In genomic region chr2:25362564-25363145, GRCh38 we compare ENCODE assay signal across 8 cellular contexts. TPM values are rescaled to one million over a fixed set of nuclear protein-coding genes. Genes with fewer than 3 reads are reported as not detected.
DNase-seq lines count a peak whose midpoint lies in the region; ATAC-seq and TF ChIP-seq lines count a peak whose summit lies in the region.

No MANE protein-coding gene starts in this region.

- peaks cover 0 to 18% (median 7%) of the 10 kb centered on the region in 9 donors for H3K4me1 ChIP-seq in heart right ventricle

- WGBS in heart right ventricle, 2 donors, result 59 to 71% methylated on average over 19 of the region's 19 CpGs

- TF ChIP-seq CTCF in heart right ventricle (IDR thresholded peaks at IDR 0.05), result no peak

- DNase-seq in NOMO-1 treated with dmso at 0.1 percent for 144 hours (lab: John Stamatoyannopoulos, UW; ENCODE audit: unreplicated experiment) (peak; percentile 74), heart right ventricle (peak in 1 of 2 donors; percentile 44), DMS 273 treated with DMSO at 0.1 percent for 48 hours (lab: John Stamatoyannopoulos, UW) (no peak), NCI-H1105 (lab: John Stamatoyannopoulos, UW) (no peak)
- DNase-seq in activated effector memory CD4-positive, alpha-beta T cell treated with Interleukin-2 at 50 U/mL for 16 hours, result peak; percentile 46
- peak; percentile 46 for DNase-seq in stimulated activated CD4-positive, alpha-beta T cell treated with anti-CD3 and anti-CD28 coated beads, Interleukin-12 subunit alpha, Interleukin-12 subunit beta, amount 100 ng/mL, for 4 hours

- no peaks in the 10 kb centered on the region for H3K36me3 ChIP-seq in heart right ventricle

- H3K4me3 ChIP-seq in heart right ventricle, result peak overlapping the region in 9 of 10 donors; percentile 4 to 56 (median 33)

- peak overlapping the region in 9 of 10 donors; percentile 32 to 87 (median 71) for H3K27ac ChIP-seq in heart right ventricle

- intact Hi-C loops in heart right ventricle (cut with DNase I), result loop anchor here in 1 of 10 donors (5.0 kb wide), 1 partner anchor 160 kb away; no protein-coding TSS in a partner anchor

- H3K27me3 ChIP-seq in heart right ventricle, result no peaks in the 10 kb centered on the region

- no peaks in the 10 kb centered on the region for H3K9me3 ChIP-seq in heart right ventricle

- ATAC-seq in GM18520 (IDR thresholded peaks at IDR 0.05; ENCODE audit: unreplicated experiment) (peak; percentile 63), HG02840 (IDR thresholded peaks at IDR 0.05; ENCODE audit: low FRiP score, unreplicated experiment) (peak; percentile 47), heart right ventricle (peak in 6 of 8 donors; percentile 9 to 77 (median 42))

RNA-seq across cellular contexts. Expression of gene DNMT3A, which starts 20.9 kb away (rescaled TPM):
- total RNA-seq in heart right ventricle, result 10 to 100 TPM; 14.8 to 23.7 (median 19.4) TPM
- polyA plus RNA-seq in heart right ventricle, result 10 to 100 TPM in 1 of 2 donors, 1 to 10 TPM in 1; 4.7 to 10.3 TPM

Comparison
In these comparisons a context has a peak if more than half of its experiments do, and no peak if none do; other contexts are left out.
1. DNase-seq: peak in NOMO-1 treated with dmso at 0.1 percent for 144 hours (single experiment), activated effector memory CD4-positive, alpha-beta T cell treated with Interleukin-2 at 50 U/mL for 16 hours (single experiment) and stimulated activated CD4-positive, alpha-beta T cell treated with anti-CD3 and anti-CD28 coated beads, Interleukin-12 subunit alpha, Interleukin-12 subunit beta, amount 100 ng/mL, for 4 hours (single experiment); none in DMS 273 treated with DMSO at 0.1 percent for 48 hours (single experiment) and NCI-H1105 (single experiment).
2. Peak in every context shown above with its lines, with median percentiles within 50 percentile points of each other: ATAC-seq.